ENCODE assay signal across 8 cellular contexts in genomic region chr17:19762515-19762961, GRCh38. TPM values are rescaled to one million over a fixed set of nuclear protein-coding genes. Genes with fewer than 3 reads are reported as not detected.
DNase-seq lines count a peak whose midpoint lies in the region; ATAC-seq and TF ChIP-seq lines count a peak whose summit lies in the region.

No MANE protein-coding gene starts in this region.

- H3K36me3 Mint-ChIP-seq in activated T-cell treated with anti-CD3 and anti-CD28 coated beads, Interleukin-2, amount 50 U/mL, for 24 hours (ENCODE audit: low read depth) = no peaks in the 10 kb centered on the region
- H3K36me3 Mint-ChIP-seq in neural crest cell (ENCODE audit: low read depth) = no peaks in the 10 kb centered on the region

- H3K27ac Mint-ChIP-seq in activated T-cell treated with anti-CD3 and anti-CD28 coated beads, Interleukin-2, amount 50 U/mL, for 24 hours = no peak overlapping the region
- no peak overlapping the region for H3K27ac Mint-ChIP-seq in neural crest cell (ENCODE audit: unreplicated experiment)

- ATAC-seq in HG03175 (IDR thresholded peaks at IDR 0.05; ENCODE audit: unreplicated experiment) = no peak

- H3K4me3 Mint-ChIP-seq in activated T-cell treated with anti-CD3 and anti-CD28 coated beads, Interleukin-2, amount 50 U/mL, for 24 hours = no peak overlapping the region
- no peak overlapping the region for H3K4me3 Mint-ChIP-seq in neural crest cell

- H3K27ac ChIP-seq in OCI-LY3 (ENCODE audit: low read length) (no peak overlapping the region), fibroblast of lung (ENCODE audit: insufficient read depth, low read length) (no peak overlapping the region), substantia nigra (ENCODE audit: low read depth, low read length, poor library complexity, severe bottlenecking) (no peak overlapping the region)

- H3K4me1 ChIP-seq in OCI-LY3 (ENCODE audit: low read length) = peaks cover 4% of the 10 kb centered on the region; the same call in 1 of the 2 replicates
- H3K4me1 ChIP-seq in fibroblast of lung (ENCODE audit: control insufficient read depth, extremely low read depth, insufficient read depth, low read length) = no peaks in the 10 kb centered on the region

- H3K27me3 Mint-ChIP-seq in activated T-cell treated with anti-CD3 and anti-CD28 coated beads, Interleukin-2, amount 50 U/mL, for 24 hours = peaks cover 3% of the 10 kb centered on the region
- H3K27me3 Mint-ChIP-seq in neural crest cell (ENCODE audit: low read depth) = peaks cover 4% of the 10 kb centered on the region

- H3K9me3 Mint-ChIP-seq in activated T-cell treated with anti-CD3 and anti-CD28 coated beads, Interleukin-2, amount 50 U/mL, for 24 hours = no peaks in the 10 kb centered on the region
- no peaks in the 10 kb centered on the region for H3K9me3 Mint-ChIP-seq in neural crest cell

- DNase-seq in AG08395 (ENCODE audit: low spot score) (peak; percentile 87), GM19240 (ENCODE audit: insufficient read length, low spot score) (peak; percentile 78), fibroblast of lung (ENCODE audit: low read depth in 2 of 2) (peak; percentile 44 to 54), neural crest cell (ENCODE audit: low read depth, low spot score) (peak; percentile 87), substantia nigra (lab: John Stamatoyannopoulos, UW) (peak in 40 of 49 donors; percentile 10 to 79 (median 56))
- DNase-seq in activated T-cell treated with anti-CD3 and anti-CD28 coated beads, Interleukin-2, amount 50 U/mL, for 24 hours = peak; percentile 82

- no peaks in the 10 kb centered on the region for H3K27me3 ChIP-seq in OCI-LY3 (ENCODE audit: low read depth, low read length)
- peaks cover 2% of the 10 kb centered on the region for H3K27me3 ChIP-seq in fibroblast of lung (ENCODE audit: control insufficient read depth, insufficient read depth, low read length)

- H2AFZ ChIP-seq in OCI-LY3 (ENCODE audit: low read depth, low read length) (peak overlapping the region; percentile 77; the same call in 1 of the 2 replicates), fibroblast of lung (ENCODE audit: low read length) (no peak overlapping the region)

- peaks cover 12% of the 10 kb centered on the region for H3K4me1 Mint-ChIP-seq in activated T-cell treated with anti-CD3 and anti-CD28 coated beads, Interleukin-2, amount 50 U/mL, for 24 hours (ENCODE audit: low read depth)
- H3K4me1 Mint-ChIP-seq in neural crest cell = no peaks in the 10 kb centered on the region

- H4K20me1 ChIP-seq in OCI-LY3 (ENCODE audit: insufficient read depth, low read length) (no peaks in the 10 kb centered on the region), fibroblast of lung (ENCODE audit: control insufficient read depth, extremely low read depth, insufficient read depth, low read length) (no peaks in the 10 kb centered on the region)

- no peaks in the 10 kb centered on the region for H3K36me3 ChIP-seq in OCI-LY3 (replicated peaks; ENCODE audit: low read depth, low read length)
- H3K36me3 ChIP-seq in fibroblast of lung (ENCODE audit: control insufficient read depth, insufficient read depth, low read length) = no peaks in the 10 kb centered on the region

- H3K4me3 ChIP-seq in OCI-LY3 (ENCODE audit: low read length) (peak overlapping the region; percentile 50; the same call in 1 of the 2 replicates), fibroblast of lung (replicated peaks in 1 of 4; ENCODE audit: control extremely low read depth in 1 of 4, insufficient read depth in 1 of 4, low read depth in 3 of 4, low read length in 4 of 4) (no peak overlapping the region)

- H3K9me3 ChIP-seq in OCI-LY3 (ENCODE audit: insufficient read depth, low read length) (no peaks in the 10 kb centered on the region), fibroblast of lung (ENCODE audit: control insufficient read depth, insufficient read depth, low read depth, low read length) (no peaks in the 10 kb centered on the region)

- H3K9ac ChIP-seq in OCI-LY3 (ENCODE audit: low read length) = peak overlapping the region; percentile 35; the same call in 1 of the 2 replicates
- no peak overlapping the region for H3K9ac ChIP-seq in fibroblast of lung (ENCODE audit: insufficient read depth, low read length)

- no peaks in the 10 kb centered on the region for H3K79me2 ChIP-seq in OCI-LY3 (ENCODE audit: low read length)
- H3K79me2 ChIP-seq in fibroblast of lung (ENCODE audit: control insufficient read depth, insufficient read depth, low read length) = no peaks in the 10 kb centered on the region

- TF ChIP-seq CTCF in OCI-LY3 (IDR thresholded peaks at IDR 0.05; ENCODE audit: low read depth, low read length) (peak; percentile 48), fibroblast of lung (conservative IDR thresholded peaks at IDR 0.05 in 1 of 2, IDR thresholded peaks at IDR 0.05 in 1 of 2; ENCODE audit: low read depth in 1 of 2, low read length in 2 of 2) (peak; percentile 73 to 77), neural crest cell (conservative IDR thresholded peaks at IDR 0.05) (peak; percentile 80)

- H3K4me2 ChIP-seq in OCI-LY3 (ENCODE audit: low read length) (peak overlapping the region; percentile 60), fibroblast of lung (ENCODE audit: extremely low read depth, insufficient read depth, low read length) (no peak overlapping the region)

RNA-seq across cellular contexts. Expression of gene ALDH3A1, which starts 14.4 kb away (rescaled TPM):
- total RNA-seq in fibroblast of lung = under 0.01 and 0.17 TPM in 2 replicates
- polyA plus RNA-seq in fibroblast of lung = 0.12 and 1.0 TPM in 2 replicates
- 0.22 and 2.0 TPM in 2 replicates for polyA plus RNA-seq in fibroblast of lung (2012)
- 0.33 and 2.6 TPM in 2 replicates for polyA minus RNA-seq in fibroblast of lung (ENCODE audit: low replicate concordance)
- 0.64 TPM in 1 of 2 replicates, not detected in the other for total RNA-seq in neural crest cell

RNA-seq across cellular contexts. Expression of gene SLC47A2, which starts 46.2 kb away (rescaled TPM):
- total RNA-seq in fibroblast of lung (not detected in 2 replicates), neural crest cell (not detected in 2 replicates)
- polyA plus RNA-seq in fibroblast of lung = not detected in 2 replicates
- not detected in 2 replicates for polyA plus RNA-seq in fibroblast of lung (2012)
- polyA minus RNA-seq in fibroblast of lung (ENCODE audit: low replicate concordance) = not detected in 2 replicates
